1 cellular context compared by ENCODE assay signal in genomic region chr6:137475103-137475502, GRCh38.
TF ChIP-seq lines count a peak whose summit lies in the region.

No MANE protein-coding gene starts in this region.

TF ChIP-seq in GM12878, 131 proteins besides CTCF, POLR2A, EP300 and RAD21:
- TF ChIP-seq JUNB (IDR thresholded peaks at IDR 0.05) (no peak), FOXK2 (IDR thresholded peaks at IDR 0.05) (no peak), ETV6 (conservative IDR thresholded peaks at IDR 0.05 in 1 of 2, IDR thresholded peaks at IDR 0.05 in 1 of 2; ENCODE audit: borderline replicate concordance in 1 of 2, low read depth in 1 of 2) (no peak), HSF1 (IDR thresholded peaks at IDR 0.05; ENCODE audit: low read depth, low read length) (no peak), MEF2A (IDR thresholded peaks at IDR 0.05; ENCODE audit: insufficient read depth, low read depth, low read length) (no peak), SUPT20H (IDR thresholded peaks at IDR 0.05; ENCODE audit: borderline replicate concordance, control insufficient read depth, low read depth, low read length) (no peak), SREBF1 (IDR thresholded peaks at IDR 0.05; ENCODE audit: low read length) (no peak), GATAD2B (conservative IDR thresholded peaks at IDR 0.05; ENCODE audit: low read depth) (no peak)
- TF ChIP-seq, protein P1, sequence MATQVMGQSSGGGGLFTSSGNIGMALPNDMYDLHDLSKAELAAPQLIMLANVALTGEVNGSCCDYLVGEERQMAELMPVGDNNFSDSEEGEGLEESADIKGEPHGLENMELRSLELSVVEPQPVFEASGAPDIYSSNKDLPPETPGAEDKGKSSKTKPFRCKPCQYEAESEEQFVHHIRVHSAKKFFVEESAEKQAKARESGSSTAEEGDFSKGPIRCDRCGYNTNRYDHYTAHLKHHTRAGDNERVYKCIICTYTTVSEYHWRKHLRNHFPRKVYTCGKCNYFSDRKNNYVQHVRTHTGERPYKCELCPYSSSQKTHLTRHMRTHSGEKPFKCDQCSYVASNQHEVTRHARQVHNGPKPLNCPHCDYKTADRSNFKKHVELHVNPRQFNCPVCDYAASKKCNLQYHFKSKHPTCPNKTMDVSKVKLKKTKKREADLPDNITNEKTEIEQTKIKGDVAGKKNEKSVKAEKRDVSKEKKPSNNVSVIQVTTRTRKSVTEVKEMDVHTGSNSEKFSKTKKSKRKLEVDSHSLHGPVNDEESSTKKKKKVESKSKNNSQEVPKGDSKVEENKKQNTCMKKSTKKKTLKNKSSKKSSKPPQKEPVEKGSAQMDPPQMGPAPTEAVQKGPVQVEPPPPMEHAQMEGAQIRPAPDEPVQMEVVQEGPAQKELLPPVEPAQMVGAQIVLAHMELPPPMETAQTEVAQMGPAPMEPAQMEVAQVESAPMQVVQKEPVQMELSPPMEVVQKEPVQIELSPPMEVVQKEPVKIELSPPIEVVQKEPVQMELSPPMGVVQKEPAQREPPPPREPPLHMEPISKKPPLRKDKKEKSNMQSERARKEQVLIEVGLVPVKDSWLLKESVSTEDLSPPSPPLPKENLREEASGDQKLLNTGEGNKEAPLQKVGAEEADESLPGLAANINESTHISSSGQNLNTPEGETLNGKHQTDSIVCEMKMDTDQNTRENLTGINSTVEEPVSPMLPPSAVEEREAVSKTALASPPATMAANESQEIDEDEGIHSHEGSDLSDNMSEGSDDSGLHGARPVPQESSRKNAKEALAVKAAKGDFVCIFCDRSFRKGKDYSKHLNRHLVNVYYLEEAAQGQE (IDR thresholded peaks at IDR 0.05; ENCODE audit: low read depth, low read length) = no peak
TF ChIP-seq in GM12878: peak in this region for 0.
